ENCODE assay signal across 8 cellular contexts in the genomic region with DNA sequence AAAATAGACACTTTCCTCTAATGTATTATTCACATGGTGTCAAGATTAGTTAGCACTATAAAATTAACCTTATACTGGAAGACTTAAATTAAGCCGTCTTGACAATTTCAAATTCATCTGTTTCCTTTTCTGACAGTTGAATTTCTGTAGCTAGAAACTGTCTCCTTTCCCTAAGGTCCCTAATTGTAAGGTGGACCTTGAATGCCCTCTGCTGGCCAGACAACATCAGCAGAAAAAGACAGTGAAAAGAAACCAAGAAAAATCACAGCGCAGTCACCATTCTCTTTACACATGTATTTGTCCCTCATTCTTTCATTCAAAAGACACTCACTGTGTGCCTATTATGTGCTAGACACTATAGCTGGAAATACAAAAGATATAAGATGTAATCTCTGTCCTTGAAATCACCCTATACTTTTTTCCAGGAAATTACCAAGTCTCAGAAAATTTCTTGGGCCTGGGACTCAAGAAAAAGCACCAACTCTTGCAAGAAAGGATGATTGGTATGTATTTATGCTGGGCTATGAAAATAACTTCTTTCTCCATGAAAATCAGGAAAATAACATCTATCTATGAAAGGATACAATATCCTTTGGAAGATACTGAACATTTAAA. TPM values are rescaled to one million over a fixed set of nuclear protein-coding genes. Genes with fewer than 3 reads are reported as not detected.
DNase-seq lines count a peak whose midpoint lies in the region; ATAC-seq and TF ChIP-seq lines count a peak whose summit lies in the region.

No MANE protein-coding gene starts in this region.

- H3K9me3 ChIP-seq in AG04450 (ENCODE audit: control insufficient read depth, insufficient read depth, low read length) = no peaks in the 10 kb centered on the region

- H3K4me3 ChIP-seq in AG04450 (ENCODE audit: low read depth, low read length) = no peak overlapping the region

- H3K27ac ChIP-seq in AG04450 (ENCODE audit: low read depth, low read length) = no peak overlapping the region

- CTCF ChIA-PET in AG04450 (lab: Charles Lee) (interaction anchor here (0.6 to 2.4 kb wide), 19 partner anchors 8 to 869 kb away, joined by 3 to 15 read pairs (median 4); no protein-coding TSS in a partner anchor), GM10248 (lab: Yijun Ruan, JAX) (interaction anchor here (0.7 to 3.0 kb wide), 13 partner anchors 9 to 451 kb away, joined by 3 to 21 read pairs (median 3); no protein-coding TSS in a partner anchor)

- POLR2A ChIA-PET in AG04450 (lab: Yijun Ruan, JAX) (no interaction called here), GM10248 (lab: Yijun Ruan, JAX) (no interaction called here)

- peak; percentile 89 for TF ChIP-seq CTCF in AG04450 (IDR thresholded peaks at IDR 0.05; ENCODE audit: low read depth, low read length)
- peak; percentile 87 for TF ChIP-seq CTCF in GM10248 (IDR thresholded peaks at IDR 0.05; ENCODE audit: control extremely low read depth, extremely low read depth, low read depth, missing control alignments)

- H3K27me3 ChIP-seq in AG04450 (ENCODE audit: control insufficient read depth, insufficient read depth, low read length) = no peaks in the 10 kb centered on the region

- peak; percentile 84 for ATAC-seq in HG02885 (IDR thresholded peaks at IDR 0.05; ENCODE audit: poor library complexity, unreplicated experiment)

- DNase-seq in AG04450 (ENCODE audit: low read depth, low spot score) = no peak
- peak; percentile 67 for DNase-seq in GM10248 (ENCODE audit: extremely low spot score)
- DNase-seq in NCI-H345 treated with DMSO at 0.1 percent for 48 hours (lab: John Stamatoyannopoulos, UW; ENCODE audit: unreplicated experiment) = peak; percentile 3
- DNase-seq in activated T-cell treated with anti-CD3 and anti-CD28 coated beads, Interleukin-2, amount 50 U/mL, for 48 hours = peak; percentile 42 to 44
- DNase-seq in globus pallidus (ENCODE audit: low spot score) = peak; percentile 54
- peak; percentile 19 for DNase-seq in putamen (ENCODE audit: low spot score)
- no peak for DNase-seq in GDM1 (lab: John Stamatoyannopoulos, UW)

RNA-seq across cellular contexts. Expression of gene AMBN, which starts 32.7 kb away (rescaled TPM):
- polyA plus RNA-seq in AG04450 (2011; rRNA removed) = not detected in 2 replicates
- not detected in 2 replicates for polyA minus RNA-seq in AG04450 (2011; rRNA and poly(A)+ RNA removed)

RNA-seq across cellular contexts. Expression of gene AMTN, which starts 41.0 kb away (rescaled TPM):
- polyA plus RNA-seq in AG04450 (2011; rRNA removed) = not detected in 2 replicates
- not detected in 2 replicates for polyA minus RNA-seq in AG04450 (2011; rRNA and poly(A)+ RNA removed)

Comparison
In these comparisons a context has a peak if more than half of its experiments do, and no peak if none do; other contexts are left out.
1. DNase-seq: peak in GM10248 (single experiment), NCI-H345 treated with DMSO at 0.1 percent for 48 hours (single experiment), activated T-cell treated with anti-CD3 and anti-CD28 coated beads, Interleukin-2, amount 50 U/mL, for 48 hours (2 of 2), globus pallidus (single experiment) and putamen (single experiment); none in AG04450 (single experiment) and GDM1 (single experiment).